15 cellular contexts compared by ENCODE assay signal in the genomic region with DNA sequence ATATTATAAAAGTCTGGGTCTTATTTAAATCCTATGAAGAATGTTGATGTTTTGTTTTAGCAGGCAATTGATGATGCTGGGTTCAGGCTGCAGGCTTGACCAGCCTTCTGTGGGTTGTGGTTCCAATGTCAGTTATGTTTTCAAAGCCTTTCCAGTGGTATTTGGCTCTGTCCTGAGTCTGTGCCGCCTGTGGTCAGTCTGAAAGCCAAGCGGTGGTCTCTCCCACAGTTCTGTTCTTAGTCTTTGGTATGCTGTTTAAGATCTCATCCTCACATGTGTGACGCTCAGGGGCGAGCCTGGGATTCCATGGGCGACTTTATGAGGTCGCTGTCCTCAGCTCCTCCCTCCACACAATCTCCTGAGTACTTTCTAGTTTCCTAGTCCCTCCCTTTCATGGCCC.
"Had no signal": no experiment of that assay in that cellular context is flagged by ENCODE, and none has a peak within 500 bp of the region (broad histone marks: within the 10 kb centered on the region; RNA-seq: fewer than 3 reads in every experiment).

No MANE protein-coding gene starts in this region.

- H3K4me1 Mint-ChIP-seq: neural crest cell had no signal

- DNase-seq: activated effector memory CD4-positive, alpha-beta T cell treated with anti-CD3 and anti-CD28 coated beads, Interleukin-2, amount 50 U/mL, for 16 hours; activated T-cell treated with anti-CD3 and anti-CD28 coated beads, Interleukin-2, amount 50 U/mL, for 1 hour; brain microvascular endothelial cell; dorsolateral prefrontal cortex; heart left ventricle; islet precursor cell; mammary epithelial cell; pancreas; stimulated activated CD4-positive, alpha-beta T cell treated with anti-CD3 and anti-CD28 coated beads, Interleukin-4, amount 100 ng/mL, for 1 hour; stimulated activated CD8-positive, alpha-beta memory T cell treated with anti-CD3 and anti-CD28 coated beads, Interleukin-4, amount 100 ng/mL, for 48 hours; T-cell; upper lobe of left lung had no signal

- H3K4me3 ChIP-seq: dorsolateral prefrontal cortex, heart left ventricle, pancreas, upper lobe of left lung had no signal

- ATAC-seq: heart left ventricle, left lobe of liver, pancreas, T-cell had no signal

- H3K27me3 Mint-ChIP-seq: stimulated activated naive CD8-positive, alpha-beta T cell treated with anti-CD3 and anti-CD28 coated beads, Interleukin-15, Interleukin-2, amounts not matched to agents 100 ng/mL and 50 ng/mL, for 24 hours; T-cell had no signal

- H3K27me3 ChIP-seq: brain microvascular endothelial cell, dorsolateral prefrontal cortex, heart left ventricle, pancreas, upper lobe of left lung had no signal

- H3K27ac Mint-ChIP-seq: stimulated activated naive CD8-positive, alpha-beta T cell treated with anti-CD3 and anti-CD28 coated beads, Interleukin-15, Interleukin-2, amounts not matched to agents 100 ng/mL and 50 ng/mL, for 24 hours; T-cell had no signal

- H3K9me3 ChIP-seq: heart left ventricle, pancreas, upper lobe of left lung had no signal

- H3K9me3 Mint-ChIP-seq: neural crest cell; stimulated activated naive CD8-positive, alpha-beta T cell treated with anti-CD3 and anti-CD28 coated beads, Interleukin-15, Interleukin-2, amounts not matched to agents 100 ng/mL and 50 ng/mL, for 24 hours; T-cell had no signal

- H3K27ac ChIP-seq: brain microvascular endothelial cell, dorsolateral prefrontal cortex, heart left ventricle, pancreas, upper lobe of left lung had no signal

- H3K4me3 Mint-ChIP-seq: neural crest cell; stimulated activated naive CD8-positive, alpha-beta T cell treated with anti-CD3 and anti-CD28 coated beads, Interleukin-15, Interleukin-2, amounts not matched to agents 100 ng/mL and 50 ng/mL, for 24 hours; T-cell had no signal

- H3K4me1 ChIP-seq: heart left ventricle had no signal
